In the genomic region with DNA sequence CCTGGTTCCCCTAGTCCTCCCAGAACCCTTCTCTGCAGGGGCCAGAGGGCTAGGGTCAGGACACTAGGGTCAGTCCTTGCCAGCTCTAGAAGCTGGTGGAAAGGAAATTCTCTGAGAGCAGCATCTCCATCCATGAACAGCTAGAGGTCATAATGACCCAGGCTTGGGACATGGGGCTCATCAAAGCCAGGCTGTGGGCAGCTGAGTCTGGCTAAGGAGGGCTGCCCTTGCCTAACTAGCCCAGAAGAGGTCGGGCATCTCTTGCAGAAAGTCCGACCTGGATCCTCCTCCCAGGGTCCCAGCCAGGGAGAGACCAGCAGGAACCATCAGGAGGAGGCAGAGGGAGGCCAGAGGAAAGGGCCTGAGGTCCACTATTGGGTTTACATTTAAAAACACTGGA, we compare ENCODE assay signal across 2 cellular contexts.
TF ChIP-seq lines count a peak whose summit lies in the region.

No MANE protein-coding gene starts in this region.

TF ChIP-seq in SK-N-SH, 30 proteins besides CTCF, POLR2A, EP300 and RAD21 (continued from another document):
- TF ChIP-seq, protein P1, sequence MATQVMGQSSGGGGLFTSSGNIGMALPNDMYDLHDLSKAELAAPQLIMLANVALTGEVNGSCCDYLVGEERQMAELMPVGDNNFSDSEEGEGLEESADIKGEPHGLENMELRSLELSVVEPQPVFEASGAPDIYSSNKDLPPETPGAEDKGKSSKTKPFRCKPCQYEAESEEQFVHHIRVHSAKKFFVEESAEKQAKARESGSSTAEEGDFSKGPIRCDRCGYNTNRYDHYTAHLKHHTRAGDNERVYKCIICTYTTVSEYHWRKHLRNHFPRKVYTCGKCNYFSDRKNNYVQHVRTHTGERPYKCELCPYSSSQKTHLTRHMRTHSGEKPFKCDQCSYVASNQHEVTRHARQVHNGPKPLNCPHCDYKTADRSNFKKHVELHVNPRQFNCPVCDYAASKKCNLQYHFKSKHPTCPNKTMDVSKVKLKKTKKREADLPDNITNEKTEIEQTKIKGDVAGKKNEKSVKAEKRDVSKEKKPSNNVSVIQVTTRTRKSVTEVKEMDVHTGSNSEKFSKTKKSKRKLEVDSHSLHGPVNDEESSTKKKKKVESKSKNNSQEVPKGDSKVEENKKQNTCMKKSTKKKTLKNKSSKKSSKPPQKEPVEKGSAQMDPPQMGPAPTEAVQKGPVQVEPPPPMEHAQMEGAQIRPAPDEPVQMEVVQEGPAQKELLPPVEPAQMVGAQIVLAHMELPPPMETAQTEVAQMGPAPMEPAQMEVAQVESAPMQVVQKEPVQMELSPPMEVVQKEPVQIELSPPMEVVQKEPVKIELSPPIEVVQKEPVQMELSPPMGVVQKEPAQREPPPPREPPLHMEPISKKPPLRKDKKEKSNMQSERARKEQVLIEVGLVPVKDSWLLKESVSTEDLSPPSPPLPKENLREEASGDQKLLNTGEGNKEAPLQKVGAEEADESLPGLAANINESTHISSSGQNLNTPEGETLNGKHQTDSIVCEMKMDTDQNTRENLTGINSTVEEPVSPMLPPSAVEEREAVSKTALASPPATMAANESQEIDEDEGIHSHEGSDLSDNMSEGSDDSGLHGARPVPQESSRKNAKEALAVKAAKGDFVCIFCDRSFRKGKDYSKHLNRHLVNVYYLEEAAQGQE (IDR thresholded peaks at IDR 0.05; ENCODE audit: low read depth, low read length): no peak
- TF ChIP-seq MEF2A (IDR thresholded peaks at IDR 0.05; ENCODE audit: borderline replicate concordance, low read depth) (no peak), POLR2AphosphoS5 (IDR thresholded peaks at IDR 0.05; ENCODE audit: low read depth, low read length) (no peak), FOXJ3 (CRISPR knock-in tag; IDR thresholded peaks at IDR 0.05) (no peak), CHD2 (IDR thresholded peaks at IDR 0.05; ENCODE audit: low read length, partially characterized antibody) (no peak), FOSL2 (IDR thresholded peaks at IDR 0.05; ENCODE audit: borderline replicate concordance, low read depth) (no peak), TEAD4 (IDR thresholded peaks at IDR 0.05; ENCODE audit: borderline replicate concordance, insufficient read depth) (no peak), GABPA (IDR thresholded peaks at IDR 0.05; ENCODE audit: low read depth) (no peak), EZH2phosphoT487 (IDR thresholded peaks at IDR 0.05; ENCODE audit: borderline replicate concordance, low read depth) (no peak), ELF1 (IDR thresholded peaks at IDR 0.05) (no peak), RFX5 (IDR thresholded peaks at IDR 0.05; ENCODE audit: low read length) (no peak)
- TF ChIP-seq, protein P2, sequence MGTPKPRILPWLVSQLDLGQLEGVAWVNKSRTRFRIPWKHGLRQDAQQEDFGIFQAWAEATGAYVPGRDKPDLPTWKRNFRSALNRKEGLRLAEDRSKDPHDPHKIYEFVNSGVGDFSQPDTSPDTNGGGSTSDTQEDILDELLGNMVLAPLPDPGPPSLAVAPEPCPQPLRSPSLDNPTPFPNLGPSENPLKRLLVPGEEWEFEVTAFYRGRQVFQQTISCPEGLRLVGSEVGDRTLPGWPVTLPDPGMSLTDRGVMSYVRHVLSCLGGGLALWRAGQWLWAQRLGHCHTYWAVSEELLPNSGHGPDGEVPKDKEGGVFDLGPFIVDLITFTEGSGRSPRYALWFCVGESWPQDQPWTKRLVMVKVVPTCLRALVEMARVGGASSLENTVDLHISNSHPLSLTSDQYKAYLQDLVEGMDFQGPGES (IDR thresholded peaks at IDR 0.05; ENCODE audit: low read depth, low read length): no peak
- TF ChIP-seq, protein P3, sequence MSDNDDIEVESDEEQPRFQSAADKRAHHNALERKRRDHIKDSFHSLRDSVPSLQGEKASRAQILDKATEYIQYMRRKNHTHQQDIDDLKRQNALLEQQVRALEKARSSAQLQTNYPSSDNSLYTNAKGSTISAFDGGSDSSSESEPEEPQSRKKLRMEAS (IDR thresholded peaks at IDR 0.05; ENCODE audit: low read depth): no peak

TF ChIP-seq in SK-N-SH treated with all-trans-retinoic acid at 6 μM for 48 hours, 23 proteins besides CTCF, POLR2A, EP300 and RAD21 (continued from another document):
- TF ChIP-seq, protein P4, sequence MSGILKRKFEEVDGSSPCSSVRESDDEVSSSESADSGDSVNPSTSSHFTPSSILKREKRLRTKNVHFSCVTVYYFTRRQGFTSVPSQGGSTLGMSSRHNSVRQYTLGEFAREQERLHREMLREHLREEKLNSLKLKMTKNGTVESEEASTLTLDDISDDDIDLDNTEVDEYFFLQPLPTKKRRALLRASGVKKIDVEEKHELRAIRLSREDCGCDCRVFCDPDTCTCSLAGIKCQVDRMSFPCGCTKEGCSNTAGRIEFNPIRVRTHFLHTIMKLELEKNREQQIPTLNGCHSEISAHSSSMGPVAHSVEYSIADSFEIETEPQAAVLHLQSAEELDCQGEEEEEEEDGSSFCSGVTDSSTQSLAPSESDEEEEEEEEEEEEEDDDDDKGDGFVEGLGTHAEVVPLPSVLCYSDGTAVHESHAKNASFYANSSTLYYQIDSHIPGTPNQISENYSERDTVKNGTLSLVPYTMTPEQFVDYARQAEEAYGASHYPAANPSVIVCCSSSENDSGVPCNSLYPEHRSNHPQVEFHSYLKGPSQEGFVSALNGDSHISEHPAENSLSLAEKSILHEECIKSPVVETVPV (CRISPR knock-in tag; IDR thresholded peaks at IDR 0.05): no peak
- TF ChIP-seq, protein P5, sequence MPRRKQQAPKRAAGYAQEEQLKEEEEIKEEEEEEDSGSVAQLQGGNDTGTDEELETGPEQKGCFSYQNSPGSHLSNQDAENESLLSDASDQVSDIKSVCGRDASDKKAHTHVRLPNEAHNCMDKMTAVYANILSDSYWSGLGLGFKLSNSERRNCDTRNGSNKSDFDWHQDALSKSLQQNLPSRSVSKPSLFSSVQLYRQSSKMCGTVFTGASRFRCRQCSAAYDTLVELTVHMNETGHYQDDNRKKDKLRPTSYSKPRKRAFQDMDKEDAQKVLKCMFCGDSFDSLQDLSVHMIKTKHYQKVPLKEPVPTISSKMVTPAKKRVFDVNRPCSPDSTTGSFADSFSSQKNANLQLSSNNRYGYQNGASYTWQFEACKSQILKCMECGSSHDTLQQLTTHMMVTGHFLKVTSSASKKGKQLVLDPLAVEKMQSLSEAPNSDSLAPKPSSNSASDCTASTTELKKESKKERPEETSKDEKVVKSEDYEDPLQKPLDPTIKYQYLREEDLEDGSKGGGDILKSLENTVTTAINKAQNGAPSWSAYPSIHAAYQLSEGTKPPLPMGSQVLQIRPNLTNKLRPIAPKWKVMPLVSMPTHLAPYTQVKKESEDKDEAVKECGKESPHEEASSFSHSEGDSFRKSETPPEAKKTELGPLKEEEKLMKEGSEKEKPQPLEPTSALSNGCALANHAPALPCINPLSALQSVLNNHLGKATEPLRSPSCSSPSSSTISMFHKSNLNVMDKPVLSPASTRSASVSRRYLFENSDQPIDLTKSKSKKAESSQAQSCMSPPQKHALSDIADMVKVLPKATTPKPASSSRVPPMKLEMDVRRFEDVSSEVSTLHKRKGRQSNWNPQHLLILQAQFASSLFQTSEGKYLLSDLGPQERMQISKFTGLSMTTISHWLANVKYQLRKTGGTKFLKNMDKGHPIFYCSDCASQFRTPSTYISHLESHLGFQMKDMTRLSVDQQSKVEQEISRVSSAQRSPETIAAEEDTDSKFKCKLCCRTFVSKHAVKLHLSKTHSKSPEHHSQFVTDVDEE (CRISPR knock-in tag; IDR thresholded peaks at IDR 0.05): no peak
